ENCODE assay signal across 1 cellular context in genomic region chr15:39874890-39875549, GRCh38.
TF ChIP-seq lines count a peak whose summit lies in the region.

No MANE protein-coding gene starts in this region.

TF ChIP-seq in HCT116, 20 proteins besides CTCF, POLR2A, EP300 and RAD21 (continued from another document):
- TF ChIP-seq ZBTB33 (IDR thresholded peaks at IDR 0.05; ENCODE audit: extremely low read depth, insufficient replicate concordance, low read length) (no peak), EZH2phosphoT487 (IDR thresholded peaks at IDR 0.05; ENCODE audit: borderline replicate concordance) (no peak), FOSL1 (IDR thresholded peaks at IDR 0.05; ENCODE audit: low read depth) (no peak)
